In the genomic region with DNA sequence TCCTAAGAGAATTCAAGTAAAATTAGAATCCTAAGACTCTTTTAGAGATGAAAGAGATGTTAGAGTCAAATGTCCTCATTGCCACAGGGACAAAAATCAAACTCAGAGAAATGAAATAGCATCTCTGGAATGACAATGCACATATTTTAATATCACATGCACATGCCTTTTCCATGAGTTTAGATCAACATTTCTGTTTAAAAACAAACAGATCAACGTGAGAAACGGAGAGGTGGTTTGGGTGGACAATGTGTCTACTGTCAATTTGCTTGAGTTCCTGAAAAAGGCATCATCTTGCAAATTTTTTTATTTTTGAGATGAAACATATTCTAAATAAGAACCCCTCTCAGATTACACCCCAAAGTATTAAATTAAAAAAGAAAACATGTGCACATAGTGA, we compare ENCODE assay signal across 26 cellular contexts.
A peak's percentile ranks its signal among the peaks of the same experiment; 100 is the strongest.
DNase-seq lines count a peak whose midpoint lies in the region; FAIRE-seq and TF ChIP-seq lines count a peak whose summit lies in the region.
"Had no signal": no experiment of that assay in that cellular context is flagged by ENCODE, and none has a peak within 500 bp of the region (broad histone marks: within the 10 kb centered on the region; RNA-seq: fewer than 3 reads in every experiment).

No MANE protein-coding gene starts in this region.

- DNase-seq in AG04450 (ENCODE audit: low read depth, low spot score) (peak; percentile 30), GM23248 (peak; percentile 44), astrocyte (ENCODE audit: low read depth) (peak; percentile 27), glutamatergic neuron (no peak), islet precursor cell (no peak), DMS79 (lab: John Stamatoyannopoulos, UW) (no peak), dorsolateral prefrontal cortex (no peak), HTR-8/SVneo (ENCODE audit: insufficient read length, low spot score) (no peak)
- DNase-seq: activated CD8-positive, alpha-beta T cell treated with anti-CD3 and anti-CD28 coated beads, Interleukin-2, amount 10 ng/mL, durations not matched to agents 7 days and 5 days; activated effector memory CD4-positive, alpha-beta T cell treated with anti-CD3 and anti-CD28 coated beads, Interleukin-2, amount 50 U/mL, for 16 hours; activated T-cell treated with anti-CD3 and anti-CD28 coated beads for 4 hours; cortex of kidney; naive thymus-derived CD8-positive, alpha-beta T cell; NCI-H146; NCI-H2171 treated with DMSO at 0.1 percent for 48 hours; NCI-H524 treated with DMSO at 0.1 percent for 48 hours; occipital lobe; stimulated activated CD4-positive, alpha-beta T cell treated with anti-CD3 and anti-CD28 coated beads, Interleukin-12 subunit alpha, Interleukin-12 subunit beta, amount 100 ng/mL, for 4 hours; stimulated activated CD4-positive, alpha-beta T cell treated with anti-CD3 and anti-CD28 coated beads, Interleukin-4, amount 100 ng/mL, for 24 hours; stimulated activated naive B cell treated with anti-CD40 and anti-IgM and Interleukin-4, amounts not matched to agents 10 μg/mL and 1 μg/mL and 100 μg/mL, for 72 hours; T-helper 1 cell had no signal

- H3K4me1 ChIP-seq in GM23248 (ENCODE audit: insufficient read depth) (peaks cover 27% of the 10 kb centered on the region), astrocyte (ENCODE audit: insufficient read depth, low read length) (peaks cover 8% of the 10 kb centered on the region)
- H3K4me1 ChIP-seq: breast epithelium, suprapubic skin had no signal

- H3K36me3 ChIP-seq in GM23248 (ENCODE audit: low read depth) (no peaks in the 10 kb centered on the region), astrocyte (ENCODE audit: insufficient read depth, low read length) (no peaks in the 10 kb centered on the region)
- H3K36me3 ChIP-seq: breast epithelium, suprapubic skin had no signal

- H2AFZ ChIP-seq in GM23248 (peak overlapping the region; percentile 41), astrocyte (ENCODE audit: low read depth, low read length) (no peak overlapping the region)

- H3K27me3 Mint-ChIP-seq in astrocyte (ENCODE audit: low read depth, unreplicated experiment): no peaks in the 10 kb centered on the region
- peaks cover 3% of the 10 kb centered on the region for H3K27me3 Mint-ChIP-seq in glutamatergic neuron (ENCODE audit: unreplicated experiment)
- H3K27me3 Mint-ChIP-seq: naive thymus-derived CD8-positive, alpha-beta T cell; stimulated activated naive B cell treated with anti-CD40 and anti-IgM and Interleukin-4, amounts not matched to agents 10 μg/mL and 1 μg/mL and 100 μg/mL, for 72 hours had no signal

- intact Hi-C loops in dorsolateral prefrontal cortex (cut with DNase I): no loop called here

- H3K9me2 ChIP-seq in GM23248 (ENCODE audit: insufficient read depth): no peaks in the 10 kb centered on the region

- TF ChIP-seq CTCF in AG04450 (IDR thresholded peaks at IDR 0.05; ENCODE audit: low read depth, low read length) (no peak), astrocyte (IDR thresholded peaks at IDR 0.05; ENCODE audit: insufficient read depth, low read depth, low read length) (no peak), glutamatergic neuron (IDR thresholded peaks at IDR 0.05; ENCODE audit: partially characterized antibody, unreplicated experiment) (no peak), dorsolateral prefrontal cortex (IDR thresholded peaks at IDR 0.05 in 54 of 56, conservative IDR thresholded peaks at IDR 0.05 in 2 of 56; ENCODE audit: low read depth in 1 of 56, partially characterized antibody in 56 of 56) (no peak)

- H3K9me3 Mint-ChIP-seq in astrocyte (ENCODE audit: unreplicated experiment) (no peaks in the 10 kb centered on the region), glutamatergic neuron (ENCODE audit: unreplicated experiment) (peaks cover 6% of the 10 kb centered on the region)

- POLR2A ChIA-PET in AG04450 (lab: Yijun Ruan, JAX): interaction anchor here (0.6 kb wide), 1 partner anchor 42 kb away, joined by 3 read pairs; no protein-coding TSS in a partner anchor

- H3K27ac ChIP-seq in AG04450 (ENCODE audit: low read depth, low read length): peak overlapping the region; percentile 81
- H3K27ac ChIP-seq in GM23248: peak overlapping the region; percentile 42
- no peak overlapping the region for H3K27ac ChIP-seq in astrocyte (ENCODE audit: low read depth, low read length)
- H3K27ac ChIP-seq in dorsolateral prefrontal cortex: no peak overlapping the region
- H3K27ac ChIP-seq: breast epithelium, C4-2B, suprapubic skin had no signal

- H3K4me3 ChIP-seq in AG04450 (ENCODE audit: low read depth, low read length) (no peak overlapping the region), GM23248 (no peak overlapping the region), astrocyte (ENCODE audit: insufficient read depth, low read depth, low read length) (no peak overlapping the region), dorsolateral prefrontal cortex (no peak overlapping the region)
- H3K4me3 ChIP-seq: breast epithelium, suprapubic skin had no signal

- no peaks in the 10 kb centered on the region for H3K9me3 ChIP-seq in AG04450 (ENCODE audit: control insufficient read depth, insufficient read depth, low read length)
- H3K9me3 ChIP-seq in GM23248 (ENCODE audit: low read depth): no peaks in the 10 kb centered on the region
- no peaks in the 10 kb centered on the region for H3K9me3 ChIP-seq in astrocyte (ENCODE audit: insufficient read depth, low read depth, low read length)
- H3K9me3 ChIP-seq: breast epithelium, suprapubic skin had no signal

- no peak for FAIRE-seq in astrocyte (lab: Jason Lieb, UNC)
- no peak for FAIRE-seq in HTR-8/SVneo (lab: Jason Lieb, UNC)
- FAIRE-seq: endometrium, urothelium cell line had no signal

- peaks cover 17% of the 10 kb centered on the region; the same call in 1 of the 2 replicates for H3F3A ChIP-seq in GM23248 (ENCODE audit: insufficient read depth)

- H3K9ac ChIP-seq in GM23248 (no peak overlapping the region), astrocyte (ENCODE audit: low read length) (no peak overlapping the region)

- 37 to 47% methylated on average over 2 of the region's 2 CpGs for WGBS in GM23248 (ENCODE audit: low coverage in 1 of 2, low lambda C conversion rate in 2 of 2, missing lambda C conversion rate in 2 of 2), 2 experiments

- H3K4me1 Mint-ChIP-seq in astrocyte (ENCODE audit: low read depth, unreplicated experiment): peaks cover 19% of the 10 kb centered on the region
- H3K4me1 Mint-ChIP-seq in glutamatergic neuron (ENCODE audit: low read depth, unreplicated experiment): peaks cover 17% of the 10 kb centered on the region
- H3K4me1 Mint-ChIP-seq: naive thymus-derived CD8-positive, alpha-beta T cell; stimulated activated naive B cell treated with anti-CD40 and anti-IgM and Interleukin-4, amounts not matched to agents 10 μg/mL and 1 μg/mL and 100 μg/mL, for 72 hours had no signal

- H3K36me3 Mint-ChIP-seq in astrocyte (ENCODE audit: low read depth, unreplicated experiment) (no peaks in the 10 kb centered on the region), glutamatergic neuron (ENCODE audit: unreplicated experiment) (no peaks in the 10 kb centered on the region)
- H3K36me3 Mint-ChIP-seq: naive thymus-derived CD8-positive, alpha-beta T cell; stimulated activated naive B cell treated with anti-CD40 and anti-IgM and Interleukin-4, amounts not matched to agents 10 μg/mL and 1 μg/mL and 100 μg/mL, for 72 hours had no signal

- H3K27me3 ChIP-seq in AG04450 (ENCODE audit: control insufficient read depth, insufficient read depth, low read length) (no peaks in the 10 kb centered on the region), GM23248 (replicated peaks; ENCODE audit: insufficient read depth) (no peaks in the 10 kb centered on the region), astrocyte (ENCODE audit: insufficient read depth, low read length) (no peaks in the 10 kb centered on the region), dorsolateral prefrontal cortex (no peaks in the 10 kb centered on the region)
- H3K27me3 ChIP-seq: breast epithelium, suprapubic skin had no signal

- H3K4me2 ChIP-seq in GM23248 (ENCODE audit: unreplicated experiment): peak overlapping the region; percentile 3
- no peak overlapping the region for H3K4me2 ChIP-seq in astrocyte (ENCODE audit: low read length)

- CTCF ChIA-PET in AG04450 (lab: Charles Lee): no interaction called here

- H4K20me1 ChIP-seq in GM23248 (ENCODE audit: insufficient read depth) (no peaks in the 10 kb centered on the region), astrocyte (ENCODE audit: insufficient read depth, low read length) (no peaks in the 10 kb centered on the region)

- H3K79me2 ChIP-seq in GM23248 (ENCODE audit: insufficient read depth): no peaks in the 10 kb centered on the region
- H3K79me2 ChIP-seq in astrocyte (ENCODE audit: insufficient read depth, low read length): no peaks in the 10 kb centered on the region

- H3K4me3 Mint-ChIP-seq in astrocyte (ENCODE audit: unreplicated experiment) (no peak overlapping the region), glutamatergic neuron (ENCODE audit: unreplicated experiment) (no peak overlapping the region)
- H3K4me3 Mint-ChIP-seq: activated CD8-positive, alpha-beta T cell treated with anti-CD3 and anti-CD28 coated beads, Interleukin-2, amount 10 ng/mL, durations not matched to agents 7 days and 5 days; naive thymus-derived CD8-positive, alpha-beta T cell; stimulated activated naive B cell treated with anti-CD40 and anti-IgM and Interleukin-4, amounts not matched to agents 10 μg/mL and 1 μg/mL and 100 μg/mL, for 72 hours had no signal

- in situ Hi-C loops in GM23248 (cut with MboI): no loop called here

- H3K27ac Mint-ChIP-seq in astrocyte (ENCODE audit: unreplicated experiment) (no peak overlapping the region), glutamatergic neuron (ENCODE audit: unreplicated experiment) (peak overlapping the region; percentile 84)
- H3K27ac Mint-ChIP-seq: activated CD8-positive, alpha-beta T cell treated with anti-CD3 and anti-CD28 coated beads, Interleukin-2, amount 10 ng/mL, durations not matched to agents 7 days and 5 days; naive thymus-derived CD8-positive, alpha-beta T cell; stimulated activated naive B cell treated with anti-CD40 and anti-IgM and Interleukin-4, amounts not matched to agents 10 μg/mL and 1 μg/mL and 100 μg/mL, for 72 hours had no signal

Comparison
In these comparisons a context has a peak if more than half of its experiments do, and no peak if none do; other contexts are left out.
1. DNase-seq: peak in AG04450 (single experiment), GM23248 (single experiment) and astrocyte (single experiment); none in glutamatergic neuron (single experiment), islet precursor cell (single experiment), DMS79 (single experiment), dorsolateral prefrontal cortex (0 of 10) and HTR-8/SVneo (single experiment).
2. H3K27ac ChIP-seq: peak in AG04450 (single experiment) and GM23248 (single experiment); none in astrocyte (single experiment) and dorsolateral prefrontal cortex (0 of 59).